In the genomic region with DNA sequence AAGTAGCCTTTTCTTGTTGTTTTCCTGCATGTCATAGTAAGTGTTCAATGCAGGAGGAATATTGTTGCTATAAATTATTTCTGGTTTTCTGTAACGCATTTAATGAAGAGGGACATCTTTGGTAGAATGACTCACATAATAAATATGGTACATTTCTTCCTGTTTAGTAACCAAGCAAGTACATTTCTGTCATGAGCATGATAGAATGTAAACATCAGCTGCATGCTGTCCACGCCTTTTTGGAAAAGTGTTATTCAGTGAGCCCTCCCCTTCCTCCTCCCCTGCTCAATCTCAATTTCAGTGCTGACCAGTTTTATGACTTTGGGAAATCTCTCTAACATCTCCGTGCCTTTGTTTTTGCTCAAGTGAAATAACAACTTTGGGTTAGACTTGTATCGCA, we compare ENCODE assay signal across 23 cellular contexts.
DNase-seq lines count a peak whose midpoint lies in the region; TF ChIP-seq lines count a peak whose summit lies in the region.
"Had no signal": no experiment of that assay in that cellular context is flagged by ENCODE, and none has a peak within 500 bp of the region (broad histone marks: within the 10 kb centered on the region; RNA-seq: fewer than 3 reads in every experiment).

No MANE protein-coding gene starts in this region.

- no peak overlapping the region for H2BK12ac ChIP-seq in trophoblast cell (ENCODE audit: low read length)

- no peak overlapping the region for H3K4ac ChIP-seq in trophoblast cell (ENCODE audit: low read depth, low read length)

- H4K20me1 ChIP-seq in osteoblast (ENCODE audit: insufficient read depth, low read length), result no peaks in the 10 kb centered on the region

- no peak overlapping the region for H3K4me2 ChIP-seq in trophoblast cell (ENCODE audit: low read length)
- no peak overlapping the region for H3K4me2 ChIP-seq in osteoblast (ENCODE audit: insufficient read depth, low read length)
- H3K4me2 ChIP-seq: GM23338 had no signal

- H2BK120ac ChIP-seq in trophoblast cell (ENCODE audit: insufficient read depth, low read length, poor library complexity), result no peak overlapping the region

- H3K27ac ChIP-seq in AG04450 (ENCODE audit: low read depth, low read length), result no peak overlapping the region
- H3K27ac ChIP-seq in trophoblast cell (ENCODE audit: low read depth, low read length), result no peak overlapping the region
- H3K27ac ChIP-seq in SJCRH30, result no peak overlapping the region
- no peak overlapping the region for H3K27ac ChIP-seq in osteoblast (ENCODE audit: low read depth, low read length)
- H3K27ac ChIP-seq: heart right ventricle, ovary had no signal

- no peak overlapping the region for H4K12ac ChIP-seq in trophoblast cell (ENCODE audit: low read depth, low read length)

- H3K14ac ChIP-seq in trophoblast cell (ENCODE audit: low read length), result no peak overlapping the region

- H4K91ac ChIP-seq in trophoblast cell (ENCODE audit: low read depth, low read length), result no peak overlapping the region

- peak; percentile 13 for DNase-seq in AG04450 (ENCODE audit: low read depth, low spot score)
- DNase-seq in HCEC 1CT, result peak; percentile 86
- DNase-seq in amniotic epithelial cell (ENCODE audit: low read depth), result peak; percentile 75
- DNase-seq in iris pigment epithelial cell (ENCODE audit: low read depth), result peak; percentile 83
- DNase-seq in trophoblast cell, result no peak
- no peak for DNase-seq in HK-2 (ENCODE audit: unreplicated experiment)
- no peak for DNase-seq in SJCRH30
- no peak for DNase-seq in osteoblast (ENCODE audit: insufficient read length, low spot score, missing footprints)
- DNase-seq: ACHN; activated CD8-positive, alpha-beta T cell treated with anti-CD3 and anti-CD28 coated beads for 36 hours; activated gamma-delta T cell; activated T-cell treated with anti-CD3 and anti-CD28 coated beads for 4 hours; CD4-positive, CD25-positive, alpha-beta regulatory T cell; cortex of kidney; endodermal cell; heart right ventricle; natural killer cell; NCI-H1694 treated with DMSO at 0.1 percent for 48 hours; ovary; right cardiac atrium; Right ventricle myocardium superior; T-cell had no signal

- H2AK5ac ChIP-seq in trophoblast cell (ENCODE audit: low read length), result no peak overlapping the region

- TF ChIP-seq CTCF in AG04450 (IDR thresholded peaks at IDR 0.05; ENCODE audit: low read depth, low read length), result no peak
- no peak for TF ChIP-seq CTCF in osteoblast (IDR thresholded peaks at IDR 0.05; ENCODE audit: extremely low read depth, low read depth, low read length)

- H4K8ac ChIP-seq in trophoblast cell (ENCODE audit: low read depth, low read length), result no peak overlapping the region

- H3K9me3 ChIP-seq in AG04450 (ENCODE audit: control insufficient read depth, insufficient read depth, low read length) (peaks cover 8% of the 10 kb centered on the region), trophoblast cell (ENCODE audit: insufficient read depth, low read depth, low read length) (peaks cover 6% of the 10 kb centered on the region), SJCRH30 (replicated peaks) (no peaks in the 10 kb centered on the region), osteoblast (ENCODE audit: low read depth, low read length) (no peaks in the 10 kb centered on the region)
- H3K9me3 ChIP-seq: ovary had no signal

- H2AFZ ChIP-seq in trophoblast cell (ENCODE audit: insufficient read depth, low read length, poor library complexity) (no peak overlapping the region), osteoblast (ENCODE audit: low read length) (no peak overlapping the region)
- H2AFZ ChIP-seq: GM23338 had no signal

- H3K36me3 ChIP-seq in trophoblast cell (ENCODE audit: control insufficient read depth in 1 of 2, insufficient read depth in 2 of 2, low read length in 2 of 2) (peaks cover 3 to 5% of the 10 kb centered on the region in 2 experiments), SJCRH30 (no peaks in the 10 kb centered on the region), osteoblast (ENCODE audit: insufficient read depth, low read length) (no peaks in the 10 kb centered on the region)
- H3K36me3 ChIP-seq: heart right ventricle, ovary had no signal

- no peak overlapping the region for H3K4me3 ChIP-seq in AG04450 (ENCODE audit: low read depth, low read length)
- H3K4me3 ChIP-seq in trophoblast cell (ENCODE audit: low read depth, low read length), result no peak overlapping the region
- no peak overlapping the region for H3K4me3 ChIP-seq in SJCRH30
- no peak overlapping the region for H3K4me3 ChIP-seq in osteoblast (ENCODE audit: insufficient read depth, low read length)
- H3K4me3 ChIP-seq: GM23338, heart right ventricle, ovary had no signal

- H3K27me3 ChIP-seq in AG04450 (ENCODE audit: control insufficient read depth, insufficient read depth, low read length), result no peaks in the 10 kb centered on the region
- H3K27me3 ChIP-seq in trophoblast cell (ENCODE audit: insufficient read depth, low read length), result no peaks in the 10 kb centered on the region
- no peaks in the 10 kb centered on the region for H3K27me3 ChIP-seq in SJCRH30
- H3K27me3 ChIP-seq in osteoblast (ENCODE audit: insufficient read depth, low read length), result no peaks in the 10 kb centered on the region
- H3K27me3 ChIP-seq: heart right ventricle, ovary had no signal

- no CpG with 5 or more reads among the region's 4 CpGs for WGBS in trophoblast cell (ENCODE audit: extremely low coverage, insufficient coverage, insufficient read length)

- no peak overlapping the region for H3K18ac ChIP-seq in trophoblast cell (ENCODE audit: low read length)

- H3K23ac ChIP-seq in trophoblast cell (ENCODE audit: low read length), result no peak overlapping the region

- H3K79me2 ChIP-seq in trophoblast cell (ENCODE audit: control insufficient read depth, insufficient read depth, low read length, poor library complexity) (no peaks in the 10 kb centered on the region), osteoblast (ENCODE audit: insufficient read depth, low read length) (no peaks in the 10 kb centered on the region)

- POLR2A ChIA-PET in AG04450 (lab: Yijun Ruan, JAX), result no interaction called here

- CTCF ChIA-PET in AG04450 (lab: Charles Lee), result no interaction called here

- H3K4me1 ChIP-seq in trophoblast cell (ENCODE audit: control insufficient read depth in 1 of 2, insufficient read depth in 2 of 2, low read length in 2 of 2) (peaks cover 0 to 8% of the 10 kb centered on the region in 2 experiments), SJCRH30 (no peaks in the 10 kb centered on the region), osteoblast (ENCODE audit: insufficient read depth, low read length) (no peaks in the 10 kb centered on the region)
- H3K4me1 ChIP-seq: heart right ventricle had no signal

- no peak overlapping the region for H2BK5ac ChIP-seq in trophoblast cell (ENCODE audit: low read depth, low read length, poor library complexity)

- peaks cover 2% of the 10 kb centered on the region for H3K79me1 ChIP-seq in trophoblast cell (ENCODE audit: low read length)

- no peak overlapping the region for H3K9ac ChIP-seq in trophoblast cell (ENCODE audit: low read length)

Comparison
In these comparisons a context has a peak if more than half of its experiments do, and no peak if none do; other contexts are left out.
1. DNase-seq: peak in AG04450 (single experiment), HCEC 1CT (single experiment), amniotic epithelial cell (single experiment) and iris pigment epithelial cell (single experiment); none in trophoblast cell (0 of 2), HK-2 (single experiment), SJCRH30 (0 of 2) and osteoblast (single experiment).